In the genomic region with DNA sequence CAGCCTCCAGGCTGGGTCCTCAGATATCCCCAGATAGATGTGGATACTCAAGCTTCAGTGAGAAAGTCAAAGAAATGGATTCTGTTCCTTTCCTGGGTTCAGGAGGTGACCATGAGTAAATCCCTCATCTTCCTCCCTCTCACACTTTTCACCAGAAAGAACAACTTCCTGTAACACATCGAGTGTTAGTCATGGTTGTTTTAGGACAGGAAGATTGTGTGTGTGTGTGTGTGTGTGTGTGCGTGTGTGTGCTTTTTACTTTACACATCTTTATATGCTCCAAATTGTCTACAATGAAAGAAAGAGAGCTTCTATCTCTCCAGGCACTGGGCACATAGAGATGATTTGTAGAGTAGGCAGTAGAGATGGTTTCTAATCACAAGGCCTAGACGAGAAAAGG, we compare ENCODE assay signal across 18 cellular contexts.
DNase-seq lines count a peak whose midpoint lies in the region; ATAC-seq and TF ChIP-seq lines count a peak whose summit lies in the region.
"Had no signal": no experiment of that assay in that cellular context is flagged by ENCODE, and none has a peak within 500 bp of the region (broad histone marks: within the 10 kb centered on the region; RNA-seq: fewer than 3 reads in every experiment).

No MANE protein-coding gene starts in this region.

- H3K27ac Mint-ChIP-seq in stimulated activated effector memory CD8-positive, alpha-beta T cell treated with anti-CD3 and anti-CD28 coated beads, Interleukin-12 subunit alpha, Interleukin-12 subunit beta, amount 100 ng/mL, for 72 hours, result no peak overlapping the region
- no peak overlapping the region for H3K27ac Mint-ChIP-seq in Caco-2 (ENCODE audit: unreplicated experiment)
- H3K27ac Mint-ChIP-seq: CD4-positive, CD25-positive, alpha-beta regulatory T cell; T-cell had no signal

- ATAC-seq in GM21360 (IDR thresholded peaks at IDR 0.05; ENCODE audit: unreplicated experiment), result no peak
- ATAC-seq in stimulated activated effector memory CD8-positive, alpha-beta T cell treated with anti-CD3 and anti-CD28 coated beads, Interleukin-12 subunit alpha, Interleukin-12 subunit beta, amount 100 ng/mL, for 72 hours, result no peak
- ATAC-seq: T-cell had no signal

- H3K79me2 ChIP-seq in Loucy (ENCODE audit: insufficient read depth, low read length), result no peaks in the 10 kb centered on the region

- H3K4me1 Mint-ChIP-seq in stimulated activated effector memory CD8-positive, alpha-beta T cell treated with anti-CD3 and anti-CD28 coated beads, Interleukin-12 subunit alpha, Interleukin-12 subunit beta, amount 100 ng/mL, for 72 hours, result no peaks in the 10 kb centered on the region
- no peaks in the 10 kb centered on the region for H3K4me1 Mint-ChIP-seq in Caco-2 (ENCODE audit: low read depth, unreplicated experiment)
- H3K4me1 Mint-ChIP-seq: CD4-positive, CD25-positive, alpha-beta regulatory T cell; T-cell had no signal

- intact Hi-C loops in Caco-2 (cut with micrococcal nuclease; ENCODE audit: unreplicated experiment), result no loop called here

- H3K9me3 ChIP-seq in Loucy (ENCODE audit: insufficient read depth, low read depth, low read length) (no peaks in the 10 kb centered on the region), Caco-2 (no peaks in the 10 kb centered on the region)
- H3K9me3 ChIP-seq: HAP-1, Peyer's patch had no signal

- H3K36me3 ChIP-seq in Loucy (ENCODE audit: insufficient read depth, low read length) (no peaks in the 10 kb centered on the region), Caco-2 (ENCODE audit: control insufficient read depth, insufficient read depth, low read length) (no peaks in the 10 kb centered on the region)
- H3K36me3 ChIP-seq: HAP-1, Peyer's patch had no signal

- H3K4me1 ChIP-seq in Loucy (ENCODE audit: insufficient read depth, low read length, poor library complexity, severe bottlenecking) (no peaks in the 10 kb centered on the region), Caco-2 (no peaks in the 10 kb centered on the region)
- H3K4me1 ChIP-seq: HAP-1, Peyer's patch had no signal

- H3K4me3 ChIP-seq in Loucy (ENCODE audit: low read length, poor library complexity, severe bottlenecking) (no peak overlapping the region), choroid plexus epithelial cell (ENCODE audit: low read depth, low read length) (no peak overlapping the region), Caco-2 (ENCODE audit: low read depth, low read length) (no peak overlapping the region)
- H3K4me3 ChIP-seq: HAP-1, Peyer's patch, SK-N-MC had no signal

- no peaks in the 10 kb centered on the region for H4K20me1 ChIP-seq in Loucy (ENCODE audit: insufficient read depth, low read length, poor library complexity, severe bottlenecking)

- H2AFZ ChIP-seq in Loucy (ENCODE audit: low read length), result peak overlapping the region; percentile 15; the same call in 1 of the 2 replicates

- no peak overlapping the region for H3K4me3 Mint-ChIP-seq in stimulated activated effector memory CD8-positive, alpha-beta T cell treated with anti-CD3 and anti-CD28 coated beads, Interleukin-12 subunit alpha, Interleukin-12 subunit beta, amount 100 ng/mL, for 72 hours
- H3K4me3 Mint-ChIP-seq in Caco-2 (ENCODE audit: unreplicated experiment), result no peak overlapping the region
- H3K4me3 Mint-ChIP-seq: CD4-positive, CD25-positive, alpha-beta regulatory T cell; T-cell had no signal

- CTCF ChIA-PET in Caco-2 (lab: Charles Lee), result no interaction called here

- no peaks in the 10 kb centered on the region for H3K9me2 ChIP-seq in Loucy (replicated peaks; ENCODE audit: low read depth, low read length)

- POLR2A ChIA-PET in Caco-2 (lab: Charles Lee), result no interaction called here

- H3K27me3 Mint-ChIP-seq in Caco-2 (ENCODE audit: insufficient read depth, unreplicated experiment), result no peaks in the 10 kb centered on the region
- H3K27me3 Mint-ChIP-seq: CD4-positive, CD25-positive, alpha-beta regulatory T cell; T-cell had no signal

- no peak overlapping the region for H3K9ac ChIP-seq in Loucy (ENCODE audit: low read depth, low read length, poor library complexity, severe bottlenecking)

- TF ChIP-seq CTCF in Loucy (conservative IDR thresholded peaks at IDR 0.05; ENCODE audit: low read length), result no peak
- TF ChIP-seq CTCF in choroid plexus epithelial cell (conservative IDR thresholded peaks at IDR 0.05; ENCODE audit: low read depth, low read length), result no peak
- TF ChIP-seq CTCF in Caco-2 (IDR thresholded peaks at IDR 0.05; ENCODE audit: insufficient read depth in 1 of 2, low read depth in 1 of 2, low read length in 1 of 2, severe bottlenecking in 1 of 2, unreplicated experiment in 1 of 2), result no peak

- H3K36me3 Mint-ChIP-seq in stimulated activated effector memory CD8-positive, alpha-beta T cell treated with anti-CD3 and anti-CD28 coated beads, Interleukin-12 subunit alpha, Interleukin-12 subunit beta, amount 100 ng/mL, for 72 hours, result no peaks in the 10 kb centered on the region
- no peaks in the 10 kb centered on the region for H3K36me3 Mint-ChIP-seq in Caco-2 (ENCODE audit: insufficient read depth, unreplicated experiment)
- H3K36me3 Mint-ChIP-seq: CD4-positive, CD25-positive, alpha-beta regulatory T cell; T-cell had no signal

- DNase-seq in EL (peak; percentile 35), choroid plexus epithelial cell (ENCODE audit: low read depth) (peak; percentile 63), kidney tubule cell (ENCODE audit: low spot score) (peak; percentile 42), hippocampal formation (lab: John Stamatoyannopoulos, UW) (no peak), Caco-2 (no peak)
- no peak for DNase-seq in stimulated activated effector memory CD8-positive, alpha-beta T cell treated with anti-CD3 and anti-CD28 coated beads, Interleukin-12 subunit alpha, Interleukin-12 subunit beta, amount 100 ng/mL, for 72 hours (ENCODE audit: low spot score in 2 of 2)
- DNase-seq: ACHN; CD4-positive, CD25-positive, alpha-beta regulatory T cell; NCI-H1436 treated with DMSO at 0.1 percent for 48 hours; NCI-H2029 treated with DMSO at 0.1 percent for 48 hours; NCI-H510A; Peyer's patch; Right ventricle myocardium superior; T-cell had no signal

- H3K9me3 Mint-ChIP-seq in stimulated activated effector memory CD8-positive, alpha-beta T cell treated with anti-CD3 and anti-CD28 coated beads, Interleukin-12 subunit alpha, Interleukin-12 subunit beta, amount 100 ng/mL, for 72 hours, result no peaks in the 10 kb centered on the region
- H3K9me3 Mint-ChIP-seq in Caco-2 (ENCODE audit: unreplicated experiment), result no peaks in the 10 kb centered on the region

- H3K27me3 ChIP-seq in Loucy (ENCODE audit: insufficient read depth, low read length, poor library complexity, severe bottlenecking) (no peaks in the 10 kb centered on the region), Caco-2 (replicated peaks; ENCODE audit: control insufficient read depth, insufficient read depth, low read length) (no peaks in the 10 kb centered on the region)
- H3K27me3 ChIP-seq: Peyer's patch had no signal

- H3F3A ChIP-seq in Loucy (ENCODE audit: low read depth), result no peaks in the 10 kb centered on the region

- no TSS peak for BruUV-seq in Caco-2 (replicated peaks; lab: Mats Ljungman, UMichigan)

- H3K4me2 ChIP-seq in Loucy (ENCODE audit: low read depth, low read length, poor library complexity, severe bottlenecking), result no peak overlapping the region

Comparison
In these comparisons a context has a peak if more than half of its experiments do, and no peak if none do; other contexts are left out.
1. DNase-seq: peak in EL (single experiment), choroid plexus epithelial cell (single experiment) and kidney tubule cell (single experiment); none in hippocampal formation (0 of 2), stimulated activated effector memory CD8-positive, alpha-beta T cell treated with anti-CD3 and anti-CD28 coated beads, Interleukin-12 subunit alpha, Interleukin-12 subunit beta, amount 100 ng/mL, for 72 hours (0 of 2) and Caco-2 (0 of 2).